Comparison of ENCODE assay signal across 8 cellular contexts in the genomic region with DNA sequence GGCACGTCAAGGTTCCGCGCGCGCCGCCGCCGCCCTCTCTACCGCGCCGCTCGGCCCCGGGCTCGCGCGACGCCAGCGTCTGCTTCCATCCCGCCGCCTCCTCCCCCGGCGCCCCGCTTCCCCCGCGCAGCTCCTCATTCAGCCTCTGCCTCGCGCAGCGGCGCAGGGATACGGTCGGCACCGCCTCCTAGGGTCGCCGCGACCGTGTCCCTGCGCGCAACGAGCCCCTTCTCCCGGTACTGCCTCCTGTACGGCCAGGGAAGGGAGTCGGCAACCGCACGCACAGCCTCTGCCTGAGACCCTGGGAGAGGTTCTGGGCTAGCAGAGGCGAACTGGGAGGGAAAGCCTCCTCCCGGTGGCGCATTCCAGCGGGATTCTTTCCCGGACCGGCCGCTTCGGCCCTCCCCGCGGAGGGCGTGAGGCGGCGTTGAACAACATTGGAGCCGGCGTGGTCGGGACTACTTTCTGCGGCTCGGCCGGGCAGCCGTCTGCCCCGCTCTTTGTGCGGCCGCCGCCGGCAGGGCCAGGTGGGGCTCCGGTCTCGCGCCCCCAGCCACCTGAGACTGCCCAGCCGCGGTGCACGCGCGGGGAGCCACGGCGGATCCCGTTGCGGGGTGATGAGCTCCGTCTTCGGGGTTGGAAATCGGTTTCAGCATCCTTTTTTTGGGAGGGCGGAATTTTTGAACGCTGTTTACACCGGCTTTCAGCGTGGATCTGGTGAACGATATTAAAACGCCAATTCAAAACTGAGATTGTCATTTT. TPM values are rescaled to one million over a fixed set of nuclear protein-coding genes. Genes with fewer than 3 reads are reported as not detected.
DNase-seq lines count a peak whose midpoint lies in the region; ATAC-seq and TF ChIP-seq lines count a peak whose summit lies in the region.

A gene (minus strand): TSS at position 172 of the 762 bp plus-strand sequence. CDS start 309 bp downstream, outside the sequence.

- peaks cover 3% of the 10 kb centered on the region for H3K36me3 Mint-ChIP-seq in neural crest cell (ENCODE audit: low read depth)

- H3K4me1 Mint-ChIP-seq in neural crest cell = peaks cover 47% of the 10 kb centered on the region
- H3K4me1 Mint-ChIP-seq in stimulated activated naive CD8-positive, alpha-beta T cell treated with anti-CD3 and anti-CD28 coated beads, Interleukin-15, amount 100 ng/mL, for 72 hours = peaks cover 22% of the 10 kb centered on the region

- H3K4me3 ChIP-seq in LNCaP clone FGC (ENCODE audit: low read depth, low read length) = peak within 1 kb of the TSS; percentile 90

- no peaks in the 10 kb centered on the region for H3K27me3 ChIP-seq in foreskin keratinocyte

- H3K4me3 Mint-ChIP-seq in neural crest cell = peak within 1 kb of the TSS; percentile 98
- peak within 1 kb of the TSS; percentile 89 to 95 for H3K4me3 Mint-ChIP-seq in stimulated activated naive CD8-positive, alpha-beta T cell treated with anti-CD3 and anti-CD28 coated beads, Interleukin-15, amount 100 ng/mL, for 72 hours

- TF ChIP-seq CTCF in LNCaP clone FGC (IDR thresholded peaks at IDR 0.05; ENCODE audit: control insufficient read depth, extremely low read depth, insufficient read depth) (no peak), foreskin keratinocyte (conservative IDR thresholded peaks at IDR 0.05) (no peak), neural crest cell (conservative IDR thresholded peaks at IDR 0.05) (peak; percentile 24)

- peaks cover 2% of the 10 kb centered on the region for H3K27me3 Mint-ChIP-seq in neural crest cell (ENCODE audit: low read depth)
- peaks cover 28% of the 10 kb centered on the region for H3K27me3 Mint-ChIP-seq in stimulated activated naive CD8-positive, alpha-beta T cell treated with anti-CD3 and anti-CD28 coated beads, Interleukin-15, amount 100 ng/mL, for 72 hours

- peaks cover 6% of the 10 kb centered on the region for H3K4me1 ChIP-seq in foreskin keratinocyte

- peak; percentile 87 for DNase-seq in DMS79 treated with DMSO at 0.1 percent for 48 hours (lab: John Stamatoyannopoulos, UW)
- DNase-seq in GOT3 (lab: John Stamatoyannopoulos, UW) = peak; percentile 87
- peak; percentile 83 for DNase-seq in LNCaP clone FGC (ENCODE audit: low read depth)
- peak; percentile 23 for DNase-seq in SHP77 treated with DMSO at 0.1 percent for 48 hours (lab: John Stamatoyannopoulos, UW)
- peak; percentile 33 for DNase-seq in activated gamma-delta T cell treated with anti-CD3 and anti-CD28 coated beads, Interleukin-2, amount 50 U/mL, for 16 hours (ENCODE audit: low read depth)
- DNase-seq in foreskin keratinocyte = peak; percentile 93 to 100
- DNase-seq in neural crest cell (ENCODE audit: low read depth, low spot score) = peak; percentile 87
- DNase-seq in stimulated activated naive CD8-positive, alpha-beta T cell treated with anti-CD3 and anti-CD28 coated beads, Interleukin-15, amount 100 ng/mL, for 72 hours = peak; percentile 81 to 85

- ATAC-seq in foreskin keratinocyte = peak; percentile 92
- peak; percentile 96 for ATAC-seq in stimulated activated naive CD8-positive, alpha-beta T cell treated with anti-CD3 and anti-CD28 coated beads, Interleukin-15, amount 100 ng/mL, for 72 hours

- peak within 1 kb of the TSS; percentile 98 for H3K27ac ChIP-seq in foreskin keratinocyte

- no peaks in the 10 kb centered on the region for H3K9me3 Mint-ChIP-seq in neural crest cell
- no peaks in the 10 kb centered on the region for H3K9me3 Mint-ChIP-seq in stimulated activated naive CD8-positive, alpha-beta T cell treated with anti-CD3 and anti-CD28 coated beads, Interleukin-15, amount 100 ng/mL, for 72 hours

- H3K27ac Mint-ChIP-seq in neural crest cell (ENCODE audit: unreplicated experiment) = peak within 1 kb of the TSS; percentile 100
- H3K27ac Mint-ChIP-seq in stimulated activated naive CD8-positive, alpha-beta T cell treated with anti-CD3 and anti-CD28 coated beads, Interleukin-15, amount 100 ng/mL, for 72 hours = peak within 1 kb of the TSS; percentile 80 to 90

RNA-seq across cellular contexts. Expression of the gene that starts here (rescaled TPM):
- 14.4 and 14.8 TPM in 2 replicates for total RNA-seq in foreskin keratinocyte
- polyA plus RNA-seq in foreskin keratinocyte = 2.6 TPM in 2 replicates
- total RNA-seq in neural crest cell = 56.2 and 60.3 TPM in 2 replicates

Comparison
In these comparisons a context has a peak if more than half of its experiments do, and no peak if none do; other contexts are left out.
1. Peak in every context shown above with its lines: DNase-seq, ATAC-seq, H3K4me3 ChIP-seq and H3K27ac ChIP-seq.
2. DNase-seq: peak in every context shown above with its lines; median percentile 96 in foreskin keratinocyte; 87 in DMS79 treated with DMSO at 0.1 percent for 48 hours; 87 in GOT3; 87 in neural crest cell; 83 in LNCaP clone FGC; 83 in stimulated activated naive CD8-positive, alpha-beta T cell treated with anti-CD3 and anti-CD28 coated beads, Interleukin-15, amount 100 ng/mL, for 72 hours; 33 in activated gamma-delta T cell treated with anti-CD3 and anti-CD28 coated beads, Interleukin-2, amount 50 U/mL, for 16 hours; 23 in SHP77 treated with DMSO at 0.1 percent for 48 hours.